ENCODE assay signal across 16 cellular contexts in genomic region chr16:72743011-72743761, GRCh38.
DNase-seq lines count a peak whose midpoint lies in the region; ATAC-seq, FAIRE-seq and TF ChIP-seq lines count a peak whose summit lies in the region.
"Had no signal": no experiment of that assay in that cellular context is flagged by ENCODE, and none has a peak within 500 bp of the region (broad histone marks: within the 10 kb centered on the region; RNA-seq: fewer than 3 reads in every experiment).

No MANE protein-coding gene starts in this region.

- TF ChIP-seq POLR2A in K562 (conservative IDR thresholded peaks at IDR 0.05): no peak
- no peak for TF ChIP-seq POLR2A in sigmoid colon (IDR thresholded peaks at IDR 0.05)

- no peaks in the 10 kb centered on the region for H3K9me3 ChIP-seq in HEK293 (ENCODE audit: control insufficient read depth, insufficient read depth, low read depth, low read length)
- no peaks in the 10 kb centered on the region for H3K9me3 ChIP-seq in K562 (replicated peaks; ENCODE audit: control insufficient read depth, insufficient read depth, low read depth, low read length)
- no peaks in the 10 kb centered on the region for H3K9me3 ChIP-seq in left lung
- H3K9me3 ChIP-seq in sigmoid colon: no peaks in the 10 kb centered on the region
- H3K9me3 ChIP-seq: stomach had no signal

- no peak for TF ChIP-seq RAD21 in K562 (CRISPR knock-in tag; conservative IDR thresholded peaks at IDR 0.05 in 1 of 2, IDR thresholded peaks at IDR 0.05 in 1 of 2)

- H3K27me3 ChIP-seq in K562 (ENCODE audit: control insufficient read depth in 2 of 2, insufficient read depth in 2 of 2, low read length in 2 of 2): no peaks in the 10 kb centered on the region
- no peaks in the 10 kb centered on the region for H3K27me3 ChIP-seq in left lung
- H3K27me3 ChIP-seq in sigmoid colon: no peaks in the 10 kb centered on the region
- H3K27me3 ChIP-seq: stomach had no signal

- no peak for TF ChIP-seq CTCF in HEK293 (tag by site-specific recombination; IDR thresholded peaks at IDR 0.05)
- TF ChIP-seq CTCF in K562 (IDR thresholded peaks at IDR 0.05 in 2 of 3, conservative IDR thresholded peaks at IDR 0.05 in 1 of 3; ENCODE audit: insufficient read depth in 2 of 3, low read depth in 1 of 3, low read length in 3 of 3): no peak
- no peak for TF ChIP-seq CTCF in left lung (IDR thresholded peaks at IDR 0.05)
- no peak for TF ChIP-seq CTCF in sigmoid colon (IDR thresholded peaks at IDR 0.05)

- ATAC-seq in GM19043 (IDR thresholded peaks at IDR 0.05; ENCODE audit: low read depth, unreplicated experiment) (peak; percentile 69), HG03175 (IDR thresholded peaks at IDR 0.05; ENCODE audit: unreplicated experiment) (peak; percentile 90), K562 (no peak), left lung (no peak)

- no peaks in the 10 kb centered on the region for H3K9me1 ChIP-seq in K562 (ENCODE audit: control insufficient read depth, insufficient read depth, low read length)

- WGBS in K562 (ENCODE audit: insufficient coverage, low coverage, missing lambda C conversion rate): 4% methylated on average over 8 of the region's 8 CpGs
- 85 to 88% methylated on average over 8 of the region's 8 CpGs for WGBS in sigmoid colon, 2 donors

- DNase-seq in K562 (ENCODE audit: extremely low read depth in 1 of 4, low spot score in 3 of 4) (no peak), left lung (no peak), NCI-H748 treated with DMSO at 0.1 percent for 48 hours (lab: John Stamatoyannopoulos, UW) (no peak), sigmoid colon (no peak), 8988T (no peak)
- DNase-seq: activated T-cell treated with anti-CD3 and anti-CD28 coated beads, Interleukin-2, amount 50 U/mL, for 24 hours; NCI-H446 treated with DMSO at 0.1 percent for 48 hours; SHP77; stimulated activated CD4-positive, alpha-beta T cell treated with anti-CD3 and anti-CD28 coated beads, Interleukin-4, amount 100 ng/mL, for 4 hours; stomach had no signal

- CTCF ChIA-PET in HEK293 (lab: Yijun Ruan, JAX) (interaction anchor here (0.7 kb wide), 1 partner anchor 343 kb away, joined by 3 read pairs; no protein-coding TSS in a partner anchor), K562 (lab: Yijun Ruan, JAX; ENCODE audit: low intra/inter-chr PET ratio) (no interaction called here)

- no peak for FAIRE-seq in K562 (lab: Jason Lieb, UNC)
- FAIRE-seq: bronchial epithelial cell had no signal

- TF ChIP-seq EP300 in K562 (IDR thresholded peaks at IDR 0.05; ENCODE audit: low read length) (no peak), sigmoid colon (IDR thresholded peaks at IDR 0.05) (no peak)

- no peaks in the 10 kb centered on the region for H4K20me1 ChIP-seq in K562 (replicated peaks; ENCODE audit: control insufficient read depth, insufficient read depth, low read length)

- no peak overlapping the region for H2AFZ ChIP-seq in K562 (ENCODE audit: low read depth, low read length)
- H2AFZ ChIP-seq: parathyroid adenoma had no signal

- H3K4me1 ChIP-seq in HEK293 (ENCODE audit: control insufficient read depth, insufficient read depth, low read length): no peaks in the 10 kb centered on the region
- no peaks in the 10 kb centered on the region for H3K4me1 ChIP-seq in K562 (replicated peaks in 1 of 2; ENCODE audit: control insufficient read depth in 2 of 2, insufficient read depth in 2 of 2, low read length in 2 of 2)
- no peaks in the 10 kb centered on the region for H3K4me1 ChIP-seq in left lung
- peaks cover 0 to 19% (median 6%) of the 10 kb centered on the region in 4 donors for H3K4me1 ChIP-seq in sigmoid colon
- H3K4me1 ChIP-seq: parathyroid adenoma, stomach had no signal

- BruUV-seq in K562 (replicated peaks; lab: Mats Ljungman, UMichigan): no TSS peak

- in situ Hi-C loops in K562 (cut with MboI): no loop called here

- H3K36me3 ChIP-seq in HEK293 (ENCODE audit: control insufficient read depth in 2 of 2, insufficient read depth in 1 of 2, low read length in 2 of 2) (no peaks in the 10 kb centered on the region), K562 (ENCODE audit: control insufficient read depth, insufficient read depth, low read length) (no peaks in the 10 kb centered on the region), left lung (no peaks in the 10 kb centered on the region), sigmoid colon (no peaks in the 10 kb centered on the region)
- H3K36me3 ChIP-seq: stomach had no signal

- H3K9ac ChIP-seq in K562 (ENCODE audit: insufficient read depth in 1 of 2, low read depth in 2 of 2, low read length in 2 of 2): no peak overlapping the region
- H3K9ac ChIP-seq: parathyroid adenoma had no signal

- H3K4me2 ChIP-seq in K562 (ENCODE audit: insufficient read depth, low read length): no peak overlapping the region

- H3K27ac ChIP-seq in HEK293 (ENCODE audit: extremely low read depth, low read depth, low read length): no peak overlapping the region
- no peak overlapping the region for H3K27ac ChIP-seq in K562 (ENCODE audit: extremely low read depth, low read depth, low read length)
- no peak overlapping the region for H3K27ac ChIP-seq in left lung
- no peak overlapping the region for H3K27ac ChIP-seq in sigmoid colon
- H3K27ac ChIP-seq: parathyroid adenoma, stomach, VCaP had no signal

- no peaks in the 10 kb centered on the region for H3K79me2 ChIP-seq in K562 (ENCODE audit: control insufficient read depth, insufficient read depth, low read length)
- H3K79me2 ChIP-seq: parathyroid adenoma had no signal

- POLR2A ChIA-PET in HEK293 (lab: Yijun Ruan, JAX) (no interaction called here), K562 (lab: Yijun Ruan, JAX) (no interaction called here)

- intact Hi-C loops in K562 (cut with micrococcal nuclease) (no loop called here), left lung (cut with DNase I) (no loop called here), sigmoid colon (cut with DNase I) (no loop called here)

- H3K4me3 ChIP-seq in HEK293 (ENCODE audit: low read depth, low read length): no peak overlapping the region
- no peak overlapping the region for H3K4me3 ChIP-seq in K562
- H3K4me3 ChIP-seq in left lung: no peak overlapping the region
- H3K4me3 ChIP-seq in sigmoid colon: no peak overlapping the region
- H3K4me3 ChIP-seq: stomach had no signal

TF ChIP-seq in HEK293, 187 proteins besides CTCF, POLR2A, EP300 and RAD21:
- TF ChIP-seq ZNF146 (tag by site-specific recombination; IDR thresholded peaks at IDR 0.05) (peak; percentile 73), ZNF600 (tag by site-specific recombination; IDR thresholded peaks at IDR 0.05) (no peak), ZNF19 (tag by site-specific recombination; IDR thresholded peaks at IDR 0.05; ENCODE audit: low read depth) (no peak)

TF ChIP-seq in K562, 482 proteins besides CTCF, POLR2A, EP300 and RAD21:
- TF ChIP-seq ZNF146 (CRISPR knock-in tag; IDR thresholded peaks at IDR 0.05; ENCODE audit: unreplicated experiment) (peak; percentile 38), ZNF121 (CRISPR knock-in tag; conservative IDR thresholded peaks at IDR 0.05) (no peak)
TF ChIP-seq in K562: peak in this region for 1.

Comparison
In these comparisons a context has a peak if more than half of its experiments do, and no peak if none do; other contexts are left out.
1. ATAC-seq: peak in GM19043 (single experiment) and HG03175 (single experiment); none in K562 (single experiment) and left lung (single experiment).